ENCODE assay signal across 28 cellular contexts in the genomic region with DNA sequence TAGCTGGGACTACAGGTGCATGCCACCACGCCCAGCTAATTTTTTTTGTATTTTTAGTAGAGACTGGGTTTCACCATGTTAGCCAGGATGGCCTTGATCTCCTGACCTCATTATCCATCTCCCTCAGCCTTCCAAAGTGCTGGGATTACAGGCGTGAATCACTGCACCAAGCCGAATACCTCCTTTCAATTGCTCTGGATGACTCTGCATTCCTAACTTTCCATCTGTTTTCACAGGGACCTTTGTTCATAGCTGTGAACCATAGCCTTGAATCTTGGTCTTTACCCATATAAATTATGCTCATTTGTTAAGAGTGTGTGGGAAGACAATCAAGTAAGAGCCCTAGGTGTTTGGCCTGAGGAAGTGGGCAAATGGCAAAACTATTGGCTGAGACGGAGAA.
"Had no signal": no experiment of that assay in that cellular context is flagged by ENCODE, and none has a peak within 500 bp of the region (broad histone marks: within the 10 kb centered on the region; RNA-seq: fewer than 3 reads in every experiment).

No MANE protein-coding gene starts in this region.

- H3K9ac ChIP-seq: neural progenitor cell, parathyroid adenoma had no signal

- H3K79me2 ChIP-seq: parathyroid adenoma had no signal

- ATAC-seq: natural killer cell; psoas muscle; right cardiac atrium; sciatic nerve; stimulated activated memory B cell treated with anti-CD40 and anti-IgM and Interleukin-4, amounts not matched to agents 10 μg/mL and 1 μg/mL and 100 μg/mL, for 72 hours; stimulated activated naive CD8-positive, alpha-beta T cell treated with anti-CD3 and anti-CD28 coated beads, Interleukin-15, amount 100 ng/mL, for 72 hours; stimulated activated naive CD8-positive, alpha-beta T cell treated with anti-CD3 and anti-CD28 coated beads, Interleukin-15, Interleukin-2, amounts not matched to agents 100 U/mL and 50 U/mL, for 24 hours; upper lobe of right lung had no signal

- DNase-seq: natural killer cell; occipital lobe; ovary; posterior cingulate gyrus; psoas muscle; right cardiac atrium; spleen; stimulated activated CD4-positive, alpha-beta T cell treated with anti-CD3 and anti-CD28 coated beads, Interleukin-12 subunit alpha, Interleukin-12 subunit beta, amount 100 ng/mL, for 4 hours; stimulated activated CD4-positive, alpha-beta T cell treated with anti-CD3 and anti-CD28 coated beads, Interleukin-1b, Interleukin-23, amount 100 ng/mL, for 48 hours; stimulated activated CD4-positive, alpha-beta T cell treated with anti-CD3 and anti-CD28 coated beads, Interleukin-4, amount 100 ng/mL, for 1 hour; stimulated activated CD4-positive, alpha-beta T cell treated with anti-CD3 and anti-CD28 coated beads, Interleukin-4, amount 100 ng/mL, for 4 hours; stimulated activated CD8-positive, alpha-beta memory T cell treated with anti-CD3 and anti-CD28 coated beads, Interleukin-4, amount 100 ng/mL, for 48 hours; stimulated activated naive CD4-positive, alpha-beta T cell; stimulated activated naive CD8-positive, alpha-beta T cell treated with anti-CD3 and anti-CD28 coated beads, Interleukin-15, amount 100 ng/mL, for 72 hours; stimulated activated naive CD8-positive, alpha-beta T cell treated with anti-CD3 and anti-CD28 coated beads, Interleukin-15, Interleukin-2, amounts not matched to agents 100 U/mL and 50 U/mL, for 24 hours; substantia nigra; testis; tibial artery; transverse colon; upper lobe of right lung; uterus had no signal

- H3K4me1 ChIP-seq: parathyroid adenoma, psoas muscle, spleen, suprapubic skin, testis, tibial artery, transverse colon, upper lobe of right lung, uterus had no signal

- H3K27me3 ChIP-seq: neural progenitor cell, ovary, spleen, suprapubic skin, testis, tibial artery, transverse colon, upper lobe of right lung, uterus had no signal

- H3K36me3 ChIP-seq: neural progenitor cell, ovary, spleen, suprapubic skin, tibial artery, transverse colon, upper lobe of right lung, uterus had no signal

- H3K27ac ChIP-seq: neural progenitor cell, ovary, parathyroid adenoma, psoas muscle, skin epidermis, spleen, suprapubic skin, testis, tibial artery, transverse colon, upper lobe of right lung, uterus had no signal

- H3K4me2 ChIP-seq: neural progenitor cell, smooth muscle cell had no signal

- H3K4me3 ChIP-seq: neural progenitor cell, ovary, psoas muscle, skin epidermis, smooth muscle cell, spleen, suprapubic skin, testis, tibial artery, transverse colon, upper lobe of right lung, uterus had no signal
